In genomic region chr6:149140137-149140909, GRCh38 we compare ENCODE assay signal across 8 cellular contexts.
A peak's percentile ranks its signal among the peaks of the same experiment; 100 is the strongest.
DNase-seq lines count a peak whose midpoint lies in the region; ATAC-seq lines count a peak whose summit lies in the region.

No MANE protein-coding gene starts in this region.

- peak; percentile 33 for DNase-seq in activated gamma-delta T cell treated with anti-CD3 and anti-CD28 coated beads, Interleukin-2, amount 50 U/mL, for 16 hours (ENCODE audit: low read depth)
- DNase-seq in stimulated activated CD4-positive, alpha-beta T cell treated with anti-CD3 and anti-CD28 coated beads, Interleukin-4, amount 100 ng/mL, for 24 hours: peak; percentile 67
- no peak for DNase-seq in NCI-H82 (lab: John Stamatoyannopoulos, UW)
- no peak for DNase-seq in putamen (ENCODE audit: low spot score)
- no peak for DNase-seq in NCI-H187 (lab: John Stamatoyannopoulos, UW)
- DNase-seq in NCI-H2029 treated with DMSO at 0.1 percent for 48 hours (lab: John Stamatoyannopoulos, UW): no peak

- ATAC-seq in GM19468 (IDR thresholded peaks at IDR 0.05; ENCODE audit: extremely low read depth, unreplicated experiment): peak; percentile 28
- ATAC-seq in HG03520 (IDR thresholded peaks at IDR 0.05; ENCODE audit: unreplicated experiment): peak; percentile 72

Comparison
In these comparisons a context has a peak if more than half of its experiments do, and no peak if none do; other contexts are left out.
1. DNase-seq: peak in activated gamma-delta T cell treated with anti-CD3 and anti-CD28 coated beads, Interleukin-2, amount 50 U/mL, for 16 hours (single experiment) and stimulated activated CD4-positive, alpha-beta T cell treated with anti-CD3 and anti-CD28 coated beads, Interleukin-4, amount 100 ng/mL, for 24 hours (single experiment); none in NCI-H82 (single experiment), putamen (single experiment), NCI-H187 (0 of 2) and NCI-H2029 treated with DMSO at 0.1 percent for 48 hours (single experiment).